In genomic region chr21:34844924-34845238, GRCh38 we compare ENCODE assay signal across 9 cellular contexts.
A peak's percentile ranks its signal among the peaks of the same experiment; 100 is the strongest.
DNase-seq lines count a peak whose midpoint lies in the region; ATAC-seq and TF ChIP-seq lines count a peak whose summit lies in the region.
"Had no signal": no experiment of that assay in that cellular context is flagged by ENCODE, and none has a peak within 500 bp of the region (broad histone marks: within the 10 kb centered on the region; RNA-seq: fewer than 3 reads in every experiment).

No MANE protein-coding gene starts in this region.

- ATAC-seq in activated naive CD4-positive, alpha-beta T cell treated with anti-CD3 and anti-CD28 coated beads, Interleukin-2, amount 50 U/mL, for 72 hours = no peak
- no peak for ATAC-seq in left lung
- ATAC-seq in upper lobe of left lung (ENCODE audit: low FRiP score in 2 of 2) = no peak
- no peak for ATAC-seq in GM18870 (IDR thresholded peaks at IDR 0.05; ENCODE audit: unreplicated experiment)

- WGBS in upper lobe of left lung, 2 donors = 33% methylated on average over 4 of the region's 4 CpGs; no CpG with 5 or more reads in 1 of the 2 donors

- no peaks in the 10 kb centered on the region for H3K9me3 ChIP-seq in left lung
- H3K9me3 ChIP-seq in upper lobe of left lung = no peaks in the 10 kb centered on the region

- peak in 1 of 4 donors; percentile 3 for TF ChIP-seq POLR2A in upper lobe of left lung (IDR thresholded peaks at IDR 0.05)

- intact Hi-C loops in left lung (cut with DNase I) = no loop called here

- H3K9me3 Mint-ChIP-seq in activated naive CD4-positive, alpha-beta T cell treated with anti-CD3 and anti-CD28 coated beads, Interleukin-2, amount 50 U/mL, for 72 hours = no peaks in the 10 kb centered on the region

- H3K4me3 ChIP-seq in left lung = no peak overlapping the region
- no peak overlapping the region for H3K4me3 ChIP-seq in upper lobe of left lung

- H3K36me3 ChIP-seq in left lung (peaks cover 0 to 63% of the 10 kb centered on the region in 2 donors), upper lobe of left lung (peaks cover 0 to 14% (median 8%) of the 10 kb centered on the region in 4 donors)

- peak overlapping the region; percentile 68 to 79 for H3K27ac Mint-ChIP-seq in activated naive CD4-positive, alpha-beta T cell treated with anti-CD3 and anti-CD28 coated beads, Interleukin-2, amount 50 U/mL, for 72 hours

- TF ChIP-seq CTCF in left lung (IDR thresholded peaks at IDR 0.05) (no peak), upper lobe of left lung (IDR thresholded peaks at IDR 0.05) (no peak), GM10266 (IDR thresholded peaks at IDR 0.05; ENCODE audit: control insufficient read depth, insufficient read depth, low read depth, missing control alignments) (no peak)

- TF ChIP-seq EP300 in upper lobe of left lung (IDR thresholded peaks at IDR 0.05) = no peak

- DNase-seq in activated naive CD4-positive, alpha-beta T cell treated with anti-CD3 and anti-CD28 coated beads, Interleukin-2, amount 50 U/mL, for 72 hours (ENCODE audit: low spot score in 2 of 2) = no peak
- no peak for DNase-seq in activated naive CD4-positive, alpha-beta T cell (lab: John Stamatoyannopoulos, UW)
- peak; percentile 13 for DNase-seq in RPMI8226
- DNase-seq in left lung = no peak
- no peak for DNase-seq in upper lobe of left lung
- DNase-seq in HuH-7 (ENCODE audit: low spot score) = no peak
- no peak for DNase-seq in GM10266 (ENCODE audit: extremely low spot score)
- DNase-seq: Kasumi-1 had no signal

- peaks cover 29 to 87% of the 10 kb centered on the region in 2 donors for H3K4me1 ChIP-seq in left lung
- H3K4me1 ChIP-seq in upper lobe of left lung = peaks cover 34 to 58% (median 48%) of the 10 kb centered on the region in 4 donors

- H3K27ac ChIP-seq in left lung (peak overlapping the region; percentile 66 to 75), upper lobe of left lung (peak overlapping the region; percentile 70 to 84 (median 80))

- H3K27me3 ChIP-seq in left lung = no peaks in the 10 kb centered on the region
- no peaks in the 10 kb centered on the region for H3K27me3 ChIP-seq in upper lobe of left lung

- H3K36me3 Mint-ChIP-seq in activated naive CD4-positive, alpha-beta T cell treated with anti-CD3 and anti-CD28 coated beads, Interleukin-2, amount 50 U/mL, for 72 hours = peaks cover 9 to 23% of the 10 kb centered on the region in 2 donors
